In the genomic region with DNA sequence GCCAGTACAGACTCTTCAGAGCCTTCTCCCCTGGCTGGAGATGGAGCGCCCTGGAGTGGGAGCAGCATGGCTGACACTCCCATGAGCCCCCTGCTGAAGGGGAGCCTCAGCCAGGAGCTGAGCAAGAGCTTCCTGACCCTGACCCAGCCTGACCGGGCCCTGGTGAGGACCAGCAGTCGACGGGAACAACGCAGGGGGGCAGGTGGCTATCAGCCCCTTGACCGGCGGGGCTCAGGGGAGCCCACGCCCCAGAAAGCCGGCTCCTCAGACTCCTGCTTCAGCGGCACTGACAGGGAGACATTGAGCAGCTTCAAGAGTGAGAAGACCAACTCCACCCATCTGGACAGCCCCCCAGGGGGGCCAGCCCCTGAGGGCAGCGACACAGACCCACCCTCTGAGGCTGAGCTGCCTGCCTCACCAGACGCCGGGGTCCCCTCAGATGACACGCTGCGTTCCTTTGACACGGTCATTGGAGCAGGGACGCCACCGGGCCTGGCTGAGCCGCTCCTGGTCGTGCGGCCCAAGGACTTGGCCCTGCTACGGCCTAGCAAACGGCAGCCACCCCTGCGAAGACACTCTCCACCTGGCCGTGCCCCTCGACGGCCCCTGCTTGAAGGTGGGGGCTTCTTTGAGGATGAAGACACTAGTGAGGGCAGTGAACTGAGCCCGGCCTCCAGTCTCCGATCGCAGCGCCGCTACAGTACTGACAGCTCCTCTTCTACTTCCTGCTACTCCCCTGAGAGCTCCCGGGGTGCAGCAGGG, we compare ENCODE assay signal across 1 cellular context.
TF ChIP-seq lines count a peak whose summit lies in the region.

No MANE protein-coding gene starts in this region.

TF ChIP-seq in GM23338, 12 proteins besides CTCF, POLR2A, EP300 and RAD21:
- TF ChIP-seq EZH2phosphoT487 (IDR thresholded peaks at IDR 0.05; ENCODE audit: unreplicated experiment), result no peak
- no peak for TF ChIP-seq NANOG (IDR thresholded peaks at IDR 0.05; ENCODE audit: borderline replicate concordance)
